17 cellular contexts compared by ENCODE assay signal in genomic region chr12:107359382-107359781, GRCh38.
DNase-seq lines count a peak whose midpoint lies in the region; ATAC-seq, FAIRE-seq and TF ChIP-seq lines count a peak whose summit lies in the region.
"Had no signal": no experiment of that assay in that cellular context is flagged by ENCODE, and none has a peak within 500 bp of the region (broad histone marks: within the 10 kb centered on the region; RNA-seq: fewer than 3 reads in every experiment).

No MANE protein-coding gene starts in this region.

- H3K9me3 Mint-ChIP-seq in activated naive CD8-positive, alpha-beta T cell treated with anti-CD3 and anti-CD28 coated beads, Interleukin-2, amount 50 U/mL, for 24 hours = peaks cover under 1% of the 10 kb centered on the region
- no peaks in the 10 kb centered on the region for H3K9me3 Mint-ChIP-seq in activated naive CD8-positive, alpha-beta T cell treated with anti-CD3 and anti-CD28 coated beads for 36 hours
- H3K9me3 Mint-ChIP-seq: activated T-cell treated with anti-CD3 and anti-CD28 coated beads, Interleukin-2, amount 50 U/mL, for 24 hours; dendritic cell treated with granulocyte-macrophage colony-stimulating factor and Interleukin-4, amounts not matched to agents 40 ng/mL and 50 ng/mL, for 4 days had no signal

- FAIRE-seq in RCC 7860 (lab: Jason Lieb, UNC) = peak; percentile 87
- no peak for FAIRE-seq in urothelium cell line (lab: Jason Lieb, UNC)
- FAIRE-seq: small intestine had no signal

- no peak overlapping the region for H3K4me3 ChIP-seq in epithelial cell of esophagus (ENCODE audit: low read length)
- H3K4me3 ChIP-seq: adrenal gland had no signal

- no peak overlapping the region for H3K4me3 Mint-ChIP-seq in activated naive CD8-positive, alpha-beta T cell treated with anti-CD3 and anti-CD28 coated beads, Interleukin-2, amount 50 U/mL, for 24 hours
- no peak overlapping the region for H3K4me3 Mint-ChIP-seq in activated naive CD8-positive, alpha-beta T cell treated with anti-CD3 and anti-CD28 coated beads for 36 hours
- H3K4me3 Mint-ChIP-seq: activated T-cell treated with anti-CD3 and anti-CD28 coated beads, Interleukin-2, amount 50 U/mL, for 24 hours; dendritic cell treated with granulocyte-macrophage colony-stimulating factor and Interleukin-4, amounts not matched to agents 40 ng/mL and 50 ng/mL, for 4 days had no signal

- TF ChIP-seq CTCF in epithelial cell of esophagus (IDR thresholded peaks at IDR 0.05; ENCODE audit: insufficient read depth, low read depth, low read length, missing control alignments) = no peak

- intact Hi-C loops in posterior cingulate gyrus (cut with DNase I) = no loop called here

- H3K4me1 Mint-ChIP-seq in activated naive CD8-positive, alpha-beta T cell treated with anti-CD3 and anti-CD28 coated beads, Interleukin-2, amount 50 U/mL, for 24 hours = peaks cover 46% of the 10 kb centered on the region
- peaks cover 55% of the 10 kb centered on the region for H3K4me1 Mint-ChIP-seq in activated naive CD8-positive, alpha-beta T cell treated with anti-CD3 and anti-CD28 coated beads for 36 hours

- H3K36me3 Mint-ChIP-seq in activated naive CD8-positive, alpha-beta T cell treated with anti-CD3 and anti-CD28 coated beads, Interleukin-2, amount 50 U/mL, for 24 hours (ENCODE audit: low read depth) = no peaks in the 10 kb centered on the region
- H3K36me3 Mint-ChIP-seq in activated naive CD8-positive, alpha-beta T cell treated with anti-CD3 and anti-CD28 coated beads for 36 hours = peaks cover 23% of the 10 kb centered on the region

- no peak for DNase-seq in activated naive CD8-positive, alpha-beta T cell treated with anti-CD3 and anti-CD28 coated beads, Interleukin-2, amount 50 U/mL, for 24 hours
- DNase-seq in activated naive CD8-positive, alpha-beta T cell treated with anti-CD3 and anti-CD28 coated beads for 36 hours = no peak
- DNase-seq in RCC 7860 (ENCODE audit: low spot score) = peak; percentile 96
- DNase-seq in epithelial cell of esophagus (ENCODE audit: low read depth) = peak; percentile 48
- DNase-seq in urothelium cell line (ENCODE audit: low spot score) = peak; percentile 68
- no peak for DNase-seq in mucosa of gallbladder (ENCODE audit: low spot score)
- DNase-seq in NCI-H345 (lab: John Stamatoyannopoulos, UW) = no peak
- DNase-seq in posterior cingulate gyrus = no peak
- DNase-seq: activated T-cell treated with anti-CD3 and anti-CD28 coated beads, Interleukin-2, amount 50 U/mL, for 24 hours; adrenal gland; Calu3; NCI-H2081; nucleus accumbens; OCI-M1; small intestine; T-helper 1 cell had no signal

- H3K27me3 Mint-ChIP-seq in activated naive CD8-positive, alpha-beta T cell treated with anti-CD3 and anti-CD28 coated beads, Interleukin-2, amount 50 U/mL, for 24 hours = no peaks in the 10 kb centered on the region
- no peaks in the 10 kb centered on the region for H3K27me3 Mint-ChIP-seq in activated naive CD8-positive, alpha-beta T cell treated with anti-CD3 and anti-CD28 coated beads for 36 hours
- H3K27me3 Mint-ChIP-seq: activated T-cell treated with anti-CD3 and anti-CD28 coated beads, Interleukin-2, amount 50 U/mL, for 24 hours; dendritic cell treated with granulocyte-macrophage colony-stimulating factor and Interleukin-4, amounts not matched to agents 40 ng/mL and 50 ng/mL, for 4 days had no signal

- H3K27ac Mint-ChIP-seq in activated naive CD8-positive, alpha-beta T cell treated with anti-CD3 and anti-CD28 coated beads, Interleukin-2, amount 50 U/mL, for 24 hours = no peak overlapping the region
- no peak overlapping the region for H3K27ac Mint-ChIP-seq in activated naive CD8-positive, alpha-beta T cell treated with anti-CD3 and anti-CD28 coated beads for 36 hours
- H3K27ac Mint-ChIP-seq: dendritic cell treated with granulocyte-macrophage colony-stimulating factor and Interleukin-4, amounts not matched to agents 40 ng/mL and 50 ng/mL, for 4 days had no signal

- ATAC-seq in activated naive CD8-positive, alpha-beta T cell treated with anti-CD3 and anti-CD28 coated beads, Interleukin-2, amount 50 U/mL, for 24 hours = peak; percentile 42

Comparison
In these comparisons a context has a peak if more than half of its experiments do, and no peak if none do; other contexts are left out.
1. DNase-seq: peak in RCC 7860 (single experiment), epithelial cell of esophagus (single experiment) and urothelium cell line (single experiment); none in activated naive CD8-positive, alpha-beta T cell treated with anti-CD3 and anti-CD28 coated beads, Interleukin-2, amount 50 U/mL, for 24 hours (single experiment), activated naive CD8-positive, alpha-beta T cell treated with anti-CD3 and anti-CD28 coated beads for 36 hours (single experiment), mucosa of gallbladder (single experiment), NCI-H345 (single experiment) and posterior cingulate gyrus (0 of 10).